In the genomic region with DNA sequence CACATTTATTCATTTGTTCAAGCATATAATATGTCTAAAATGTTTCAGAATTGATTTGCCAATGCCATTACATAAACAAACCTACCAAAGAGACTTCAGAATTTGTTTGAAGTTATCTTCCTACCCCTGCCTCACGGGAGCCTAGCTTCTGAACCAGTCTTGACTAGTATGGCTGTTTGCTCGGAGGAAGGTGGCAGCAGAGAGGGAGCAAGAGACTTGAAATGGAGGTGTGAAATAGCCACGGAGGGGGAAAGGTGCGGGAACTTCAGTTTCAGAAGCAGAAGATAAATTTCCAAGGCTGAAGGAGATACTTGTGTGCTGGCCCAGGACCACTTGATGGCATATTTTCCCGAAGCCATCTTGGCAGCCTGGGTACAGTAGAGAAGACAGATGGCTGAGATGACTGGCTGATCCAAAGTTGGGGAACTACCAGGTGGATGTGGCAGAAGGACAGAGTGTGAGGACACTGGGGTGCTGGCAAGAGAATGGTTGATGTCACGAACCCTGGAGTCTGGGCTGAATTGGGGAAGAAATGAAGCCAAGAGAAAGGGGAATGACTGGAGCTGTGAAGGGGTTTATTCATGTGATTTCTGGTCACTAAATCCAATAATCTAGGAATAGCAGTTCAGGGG, we compare ENCODE assay signal across 20 cellular contexts. TPM values are rescaled to one million over a fixed set of nuclear protein-coding genes. Genes with fewer than 3 reads are reported as not detected.
DNase-seq lines count a peak whose midpoint lies in the region; ATAC-seq and TF ChIP-seq lines count a peak whose summit lies in the region.
"Had no signal": no experiment of that assay in that cellular context is flagged by ENCODE, and none has a peak within 500 bp of the region (broad histone marks: within the 10 kb centered on the region; RNA-seq: fewer than 3 reads in every experiment).

No MANE protein-coding gene starts in this region.

- no peaks in the 10 kb centered on the region for H3K27me3 ChIP-seq in SU-DHL-6 (ENCODE audit: low read length)
- H3K27me3 ChIP-seq in endodermal cell (ENCODE audit: control insufficient read depth, insufficient read depth, low read length, poor library complexity, severe bottlenecking) = no peaks in the 10 kb centered on the region
- H3K27me3 ChIP-seq: MG63 had no signal

- H3K9me3 Mint-ChIP-seq in endodermal cell = peaks cover 18% of the 10 kb centered on the region

- H4K20me1 ChIP-seq in SU-DHL-6 (ENCODE audit: low read depth, low read length) = no peaks in the 10 kb centered on the region

- H3F3A ChIP-seq in SU-DHL-6 (ENCODE audit: insufficient read depth) = no peaks in the 10 kb centered on the region

- H3K4me1 Mint-ChIP-seq in endodermal cell = no peaks in the 10 kb centered on the region
- H3K4me1 Mint-ChIP-seq: IgD-negative memory B cell, T-helper 17 cell had no signal

- no peaks in the 10 kb centered on the region for H3K4me1 ChIP-seq in endodermal cell (ENCODE audit: control insufficient read depth, insufficient read depth, low read length)

- H3K9me3 ChIP-seq in SU-DHL-6 (ENCODE audit: insufficient read depth, low read length) = peaks cover 9% of the 10 kb centered on the region; the same call in 1 of the 2 replicates
- peaks cover 7% of the 10 kb centered on the region for H3K9me3 ChIP-seq in endodermal cell (ENCODE audit: control insufficient read depth, low read length)
- H3K9me3 ChIP-seq: MG63 had no signal

- H3K4me3 Mint-ChIP-seq in endodermal cell = no peak overlapping the region
- H3K4me3 Mint-ChIP-seq: IgD-negative memory B cell, T-helper 17 cell had no signal

- H3K36me3 ChIP-seq in SU-DHL-6 (ENCODE audit: low read length) = no peaks in the 10 kb centered on the region
- no peaks in the 10 kb centered on the region for H3K36me3 ChIP-seq in endodermal cell (ENCODE audit: control insufficient read depth, insufficient read depth, low read length)
- H3K36me3 ChIP-seq: MG63 had no signal

- H3K36me3 Mint-ChIP-seq in endodermal cell (ENCODE audit: low read depth) = no peaks in the 10 kb centered on the region

- ATAC-seq in left lobe of liver = no peak
- ATAC-seq: T-helper 17 cell had no signal

- H3K27me3 Mint-ChIP-seq in endodermal cell (ENCODE audit: insufficient read depth) = no peaks in the 10 kb centered on the region

- peak overlapping the region; percentile 51 for H2AFZ ChIP-seq in SU-DHL-6 (ENCODE audit: low read depth, low read length, severe bottlenecking)

- H3K9me2 ChIP-seq in SU-DHL-6 (replicated peaks; ENCODE audit: insufficient read depth, low read length) = no peaks in the 10 kb centered on the region

- no peak overlapping the region for H3K4me3 ChIP-seq in SU-DHL-6 (ENCODE audit: insufficient read depth, low read length, poor library complexity, severe bottlenecking)
- no peak overlapping the region for H3K4me3 ChIP-seq in endodermal cell (ENCODE audit: low read length)
- H3K4me3 ChIP-seq: MG63 had no signal

- H3K9ac ChIP-seq in SU-DHL-6 (ENCODE audit: low read length) = no peak overlapping the region
- no peak overlapping the region for H3K9ac ChIP-seq in endodermal cell (ENCODE audit: extremely low read depth, low read length, poor library complexity, severe bottlenecking)

- no peak overlapping the region for H3K4me2 ChIP-seq in SU-DHL-6 (ENCODE audit: low read depth, low read length, poor library complexity, severe bottlenecking)

- no peak overlapping the region for H3K27ac Mint-ChIP-seq in endodermal cell
- H3K27ac Mint-ChIP-seq: IgD-negative memory B cell, T-helper 17 cell had no signal

- no peak for TF ChIP-seq CTCF in SU-DHL-6 (IDR thresholded peaks at IDR 0.05; ENCODE audit: insufficient read depth, low read length, poor library complexity, severe bottlenecking)
- TF ChIP-seq CTCF in endodermal cell (conservative IDR thresholded peaks at IDR 0.05) = peak; percentile 37

- peak; percentile 37 for DNase-seq in activated effector memory CD4-positive, alpha-beta T cell treated with anti-CD3 and anti-CD28 coated beads, Interleukin-2, amount 50 U/mL, for 16 hours
- DNase-seq in activated effector memory CD4-positive, alpha-beta T cell treated with Interleukin-2 at 50 U/mL for 16 hours = no peak
- DNase-seq in endodermal cell (peak; percentile 64), NCI-H1436 (lab: John Stamatoyannopoulos, UW) (no peak), left lobe of liver (ENCODE audit: low spot score) (no peak)
- no peak for DNase-seq in stimulated activated CD4-positive, alpha-beta T cell treated with anti-CD3 and anti-CD28 coated beads, Interleukin-4, amount 100 ng/mL, for 24 hours
- DNase-seq: HCEC 1CT, Kasumi-1, MG63, NCI-H1048, NCI-H1417 treated with DMSO at 0.1 percent for 48 hours, NCI-H187 treated with DMSO at 0.1 percent for 48 hours, NCI-H226, NCI-H524 treated with DMSO at 0.1 percent for 48 hours, Right ventricle myocardium superior, SW 1271, T-helper 17 cell had no signal

- H3K27ac ChIP-seq in SU-DHL-6 (ENCODE audit: low read depth, low read length) (no peak overlapping the region), endodermal cell (ENCODE audit: low read depth, low read length) (no peak overlapping the region)
- H3K27ac ChIP-seq: C4-2B had no signal

- WGBS in endodermal cell (ENCODE audit: insufficient coverage in 1 of 2, insufficient read length in 1 of 2), 2 experiments = 75 to 79% methylated on average over 5 to 6 of the region's 6 CpGs

- H3K79me2 ChIP-seq in SU-DHL-6 (ENCODE audit: insufficient read depth, low read length) = no peaks in the 10 kb centered on the region

RNA-seq across cellular contexts. Expression of a gene that starts 14.0 kb away (rescaled TPM):
- total RNA-seq in endodermal cell (100 to 1,000 TPM; 123 to 147 TPM), left lobe of liver (150 TPM)
- polyA plus RNA-seq in endodermal cell (2013, experiment 1 of 2) = 102 TPM
- polyA plus RNA-seq in endodermal cell (2013, experiment 2 of 2) = 85.3 TPM

RNA-seq across cellular contexts. Expression of a gene that starts 58.8 kb away (rescaled TPM):
- total RNA-seq in endodermal cell (1 to 10 TPM; 5.0 to 8.7 TPM), left lobe of liver (2.7 TPM)
- polyA plus RNA-seq in endodermal cell (2013, experiment 1 of 2) = 0.75 TPM
- polyA plus RNA-seq in endodermal cell (2013, experiment 2 of 2) = 0.29 TPM

Comparison
In these comparisons a context has a peak if more than half of its experiments do, and no peak if none do; other contexts are left out.
1. DNase-seq: peak in activated effector memory CD4-positive, alpha-beta T cell treated with anti-CD3 and anti-CD28 coated beads, Interleukin-2, amount 50 U/mL, for 16 hours (single experiment) and endodermal cell (single experiment); none in activated effector memory CD4-positive, alpha-beta T cell treated with Interleukin-2 at 50 U/mL for 16 hours (single experiment), NCI-H1436 (single experiment), stimulated activated CD4-positive, alpha-beta T cell treated with anti-CD3 and anti-CD28 coated beads, Interleukin-4, amount 100 ng/mL, for 24 hours (single experiment) and left lobe of liver (single experiment).